In the genomic region with DNA sequence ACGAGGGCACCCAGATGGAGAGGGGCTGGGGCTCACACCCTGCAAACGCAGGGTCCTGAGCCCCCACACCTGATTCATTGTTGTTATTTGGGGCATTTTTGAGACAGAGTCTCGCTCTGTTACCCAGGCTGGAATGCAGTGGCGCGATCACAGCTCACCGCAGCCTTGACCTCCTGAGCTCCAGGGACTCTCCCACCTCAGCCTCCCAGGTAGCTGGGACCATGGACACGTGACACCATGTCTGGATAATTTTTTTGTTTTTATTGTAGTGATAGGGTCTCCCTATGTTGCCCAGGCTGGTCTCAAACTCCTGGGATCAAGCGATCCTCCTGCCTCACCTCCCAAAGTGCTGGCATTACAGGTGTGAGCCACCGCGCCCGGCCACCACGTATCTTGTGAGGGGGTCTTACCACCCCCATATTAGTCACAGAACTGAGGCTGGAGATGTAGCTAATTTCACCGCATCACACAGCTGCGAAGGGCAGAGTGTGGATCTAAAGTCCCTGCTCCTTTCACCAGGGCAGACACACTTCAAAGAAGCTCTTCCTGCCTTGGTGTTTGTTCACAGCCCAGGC, we compare ENCODE assay signal across 25 cellular contexts.
"Had no signal": no experiment of that assay in that cellular context is flagged by ENCODE, and none has a peak within 500 bp of the region (broad histone marks: within the 10 kb centered on the region; RNA-seq: fewer than 3 reads in every experiment).

No MANE protein-coding gene starts in this region.

- H3K36me3 ChIP-seq: lower lobe of right lung, neutrophil, right lobe of liver, tibial nerve, upper lobe of left lung, vagina had no signal

- H3K9me3 Mint-ChIP-seq: nephron, neural crest cell had no signal

- H3K27me3 Mint-ChIP-seq: stimulated activated memory B cell treated with anti-CD40 and anti-IgM and Interleukin-4, amounts not matched to agents 10 μg/mL and 1 μg/mL and 100 μg/mL, for 72 hours had no signal

- H3K27ac Mint-ChIP-seq: naive thymus-derived CD8-positive, alpha-beta T cell; nephron; stimulated activated memory B cell treated with anti-CD40 and anti-IgM and Interleukin-4, amounts not matched to agents 10 μg/mL and 1 μg/mL and 100 μg/mL, for 72 hours had no signal

- H3K36me3 Mint-ChIP-seq: naive thymus-derived CD8-positive, alpha-beta T cell; stimulated activated memory B cell treated with anti-CD40 and anti-IgM and Interleukin-4, amounts not matched to agents 10 μg/mL and 1 μg/mL and 100 μg/mL, for 72 hours had no signal

- DNase-seq: hippocampal formation; kidney; lower lobe of right lung; mammary epithelial cell; mesenchymal stem cell; naive thymus-derived CD8-positive, alpha-beta T cell; occipital lobe; psoas muscle; stimulated activated CD4-positive, alpha-beta T cell treated with anti-CD3 and anti-CD28 coated beads, Interleukin-1b, Interleukin-23, amount 100 ng/mL, for 48 hours; stimulated activated CD4-positive, alpha-beta T cell treated with anti-CD3 and anti-CD28 coated beads, Interleukin-2, amount 100 ng/mL, for 48 hours; stimulated activated CD4-positive, alpha-beta T cell treated with anti-CD3 and anti-CD28 coated beads, Interleukin-4, amount 100 ng/mL, for 4 hours; stimulated activated CD8-positive, alpha-beta memory T cell treated with anti-CD3 and anti-CD28 coated beads, Interleukin-4, amount 100 ng/mL, for 48 hours; stimulated activated naive CD4-positive, alpha-beta T cell treated with Interleukin-2 at 50 U/mL for 16 hours; stimulated activated naive CD8-positive, alpha-beta T cell treated with anti-CD3 and anti-CD28 coated beads, Interleukin-15, amount 100 ng/mL, for 72 hours; substantia nigra; upper lobe of left lung had no signal

- H3K4me3 ChIP-seq: lower lobe of right lung, psoas muscle, right lobe of liver, smooth muscle cell, tibial nerve, upper lobe of left lung, vagina had no signal

- H3K4me1 ChIP-seq: lower lobe of right lung, parathyroid adenoma, psoas muscle, right lobe of liver, tibial nerve, upper lobe of left lung, vagina had no signal

- H3K9me3 ChIP-seq: lower lobe of right lung, neutrophil, psoas muscle, right lobe of liver, tibial nerve, upper lobe of left lung, vagina had no signal

- H3K4me1 Mint-ChIP-seq: naive thymus-derived CD8-positive, alpha-beta T cell; stimulated activated memory B cell treated with anti-CD40 and anti-IgM and Interleukin-4, amounts not matched to agents 10 μg/mL and 1 μg/mL and 100 μg/mL, for 72 hours; stimulated activated naive CD8-positive, alpha-beta T cell treated with anti-CD3 and anti-CD28 coated beads, Interleukin-15, amount 100 ng/mL, for 72 hours had no signal

- H3K27ac ChIP-seq: lower lobe of right lung, neutrophil, parathyroid adenoma, psoas muscle, right lobe of liver, tibial nerve, upper lobe of left lung, vagina had no signal

- H3K4me3 Mint-ChIP-seq: naive thymus-derived CD8-positive, alpha-beta T cell; nephron; neural crest cell; stimulated activated memory B cell treated with anti-CD40 and anti-IgM and Interleukin-4, amounts not matched to agents 10 μg/mL and 1 μg/mL and 100 μg/mL, for 72 hours; stimulated activated naive CD8-positive, alpha-beta T cell treated with anti-CD3 and anti-CD28 coated beads, Interleukin-15, amount 100 ng/mL, for 72 hours had no signal

- H3K27me3 ChIP-seq: neutrophil, right lobe of liver, tibial nerve, upper lobe of left lung, vagina had no signal
